ENCODE assay signal across 1 cellular context in genomic region chr17:18257268-18257681, GRCh38.
TF ChIP-seq lines count a peak whose summit lies in the region.

No MANE protein-coding gene starts in this region.

TF ChIP-seq in endothelial cell of umbilical vein, 7 proteins besides CTCF, POLR2A, EP300 and RAD21:
- no peak for TF ChIP-seq JUN (IDR thresholded peaks at IDR 0.05; ENCODE audit: borderline replicate concordance, insufficient read depth, insufficient read length, low read depth)
- TF ChIP-seq MAX (IDR thresholded peaks at IDR 0.05; ENCODE audit: insufficient read depth, insufficient read length), result no peak
- TF ChIP-seq FOS (IDR thresholded peaks at IDR 0.05; ENCODE audit: borderline replicate concordance, insufficient read depth, low read length), result no peak
- no peak for TF ChIP-seq GATA2 (IDR thresholded peaks at IDR 0.05; ENCODE audit: insufficient read depth, insufficient read length, low read depth, low read length)
- no peak for TF ChIP-seq MYC (IDR thresholded peaks at IDR 0.05; ENCODE audit: low read depth, low read length)
- TF ChIP-seq EZH2 (IDR thresholded peaks at IDR 0.05; ENCODE audit: borderline replicate concordance, low read depth, low read length, severe bottlenecking), result no peak
- TF ChIP-seq POLR2AphosphoS5 (IDR thresholded peaks at IDR 0.05; ENCODE audit: insufficient read depth, low read depth, low read length), result no peak
